19 cellular contexts compared by ENCODE assay signal in the genomic region with DNA sequence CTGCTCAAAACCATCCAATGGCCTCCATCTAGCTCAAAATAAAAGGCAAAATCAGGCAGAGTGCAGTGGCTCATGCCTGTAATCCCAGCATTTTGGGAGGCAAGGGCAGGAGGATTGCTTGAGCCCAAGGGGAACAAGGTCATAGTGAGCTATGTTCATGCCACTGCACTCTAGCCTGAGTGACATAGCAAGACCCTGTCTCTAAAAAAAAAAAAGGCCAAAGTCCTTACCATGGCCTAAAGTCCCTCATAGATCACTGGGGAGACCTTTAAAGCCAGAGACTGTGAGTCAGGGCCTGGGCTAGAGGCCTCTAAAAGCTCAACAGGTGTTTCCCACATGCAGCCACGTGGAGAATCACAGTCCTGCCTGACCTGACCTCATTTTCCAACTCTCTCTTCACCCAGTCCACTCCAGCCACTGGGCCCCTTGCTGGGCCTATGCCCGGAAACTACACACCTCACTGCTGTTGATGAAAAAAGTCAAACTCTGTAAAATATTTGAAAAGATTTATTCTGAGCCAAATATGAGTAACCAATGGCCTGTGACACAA. TPM values are rescaled to one million over a fixed set of nuclear protein-coding genes. Genes with fewer than 3 reads are reported as not detected.
DNase-seq lines count a peak whose midpoint lies in the region; ATAC-seq and TF ChIP-seq lines count a peak whose summit lies in the region.
"Had no signal": no experiment of that assay in that cellular context is flagged by ENCODE, and none has a peak within 500 bp of the region (broad histone marks: within the 10 kb centered on the region; RNA-seq: fewer than 3 reads in every experiment).

No MANE protein-coding gene starts in this region.

- POLR2A ChIA-PET in T-cell (lab: Charles Lee) = no interaction called here

- H3K36me3 ChIP-seq in trophoblast cell (ENCODE audit: control insufficient read depth in 1 of 2, insufficient read depth in 2 of 2, low read length in 2 of 2) = no peaks in the 10 kb centered on the region
- H3K36me3 ChIP-seq: HAP-1 had no signal

- peaks cover 7% of the 10 kb centered on the region for H3K79me1 ChIP-seq in trophoblast cell (ENCODE audit: low read length)

- H3K27me3 ChIP-seq in trophoblast cell (ENCODE audit: insufficient read depth, low read length) = no peaks in the 10 kb centered on the region

- H3K79me2 ChIP-seq in trophoblast cell (ENCODE audit: control insufficient read depth, insufficient read depth, low read length, poor library complexity) = no peaks in the 10 kb centered on the region

- DNase-seq in stimulated activated naive CD8-positive, alpha-beta T cell treated with anti-CD3 and anti-CD28 coated beads, Interleukin-15, Interleukin-2, amounts not matched to agents 100 U/mL and 50 U/mL, for 24 hours = no peak
- no peak for DNase-seq in stimulated activated naive CD8-positive, alpha-beta T cell treated with anti-CD3 and anti-CD28 coated beads, Interleukin-15, amount 100 ng/mL, for 72 hours
- peak; percentile 10 for DNase-seq in choroid plexus epithelial cell (ENCODE audit: low read depth)
- peak; percentile 53 to 61 for DNase-seq in trophoblast cell
- DNase-seq in T-cell = no peak
- DNase-seq in iPS-NIHi7 (ENCODE audit: extremely low spot score) = no peak
- DNase-seq: Caco-2; CD4-positive, alpha-beta T cell; GM23248; KG1; MV-4-11; NCI-H1417 treated with DMSO at 0.1 percent for 48 hours; NCI-H187 treated with DMSO at 0.1 percent for 48 hours; NCI-H226; NCI-H524; NCI-H82; SHP77 treated with DMSO at 0.1 percent for 48 hours had no signal

- H3K23ac ChIP-seq in trophoblast cell (ENCODE audit: low read length) = no peak overlapping the region

- no peak overlapping the region for H3K18ac ChIP-seq in trophoblast cell (ENCODE audit: low read length)

- H2AFZ ChIP-seq in trophoblast cell (ENCODE audit: insufficient read depth, low read length, poor library complexity) = no peak overlapping the region
- H2AFZ ChIP-seq: GM23248 had no signal

- peaks cover 11 to 15% of the 10 kb centered on the region in 2 experiments for H3K4me1 ChIP-seq in trophoblast cell (ENCODE audit: control insufficient read depth in 1 of 2, insufficient read depth in 2 of 2, low read length in 2 of 2)
- H3K4me1 ChIP-seq: Caco-2, HAP-1 had no signal

- H3K9ac ChIP-seq in trophoblast cell (ENCODE audit: low read length) = no peak overlapping the region
- H3K9ac ChIP-seq: GM23248 had no signal

- WGBS in trophoblast cell (ENCODE audit: extremely low coverage, insufficient coverage, insufficient read length) = no CpG with 5 or more reads among the region's 2 CpGs

- H3K9me3 ChIP-seq in trophoblast cell (ENCODE audit: insufficient read depth, low read depth, low read length) = no peaks in the 10 kb centered on the region
- H3K9me3 ChIP-seq: Caco-2, HAP-1 had no signal

- peak overlapping the region; percentile 58 for H4K8ac ChIP-seq in trophoblast cell (ENCODE audit: low read depth, low read length)

- no peaks in the 10 kb centered on the region for H3K9me3 Mint-ChIP-seq in stimulated activated naive CD8-positive, alpha-beta T cell treated with anti-CD3 and anti-CD28 coated beads, Interleukin-15, amount 100 ng/mL, for 72 hours
- H3K9me3 Mint-ChIP-seq in T-cell = no peaks in the 10 kb centered on the region
- H3K9me3 Mint-ChIP-seq: CD4-positive, alpha-beta T cell had no signal

- peak overlapping the region; percentile 51 for H2BK5ac ChIP-seq in trophoblast cell (ENCODE audit: low read depth, low read length, poor library complexity)

- CTCF ChIA-PET in T-cell (lab: Charles Lee) = interaction anchor here (0.6 to 0.9 kb wide), 3 partner anchors 12 to 196 kb away, joined by 3 to 5 read pairs (median 3); a partner anchor contains a TSS

- peak overlapping the region; percentile 73 for H2BK120ac ChIP-seq in trophoblast cell (ENCODE audit: insufficient read depth, low read length, poor library complexity)

- no peak overlapping the region for H3K27ac Mint-ChIP-seq in stimulated activated naive CD8-positive, alpha-beta T cell treated with anti-CD3 and anti-CD28 coated beads, Interleukin-15, amount 100 ng/mL, for 72 hours
- no peak overlapping the region for H3K27ac Mint-ChIP-seq in T-cell
- H3K27ac Mint-ChIP-seq: CD4-positive, alpha-beta T cell had no signal

- no peak overlapping the region for H3K4me2 ChIP-seq in trophoblast cell (ENCODE audit: low read length)

- no peak overlapping the region for H3K4me3 Mint-ChIP-seq in stimulated activated naive CD8-positive, alpha-beta T cell treated with anti-CD3 and anti-CD28 coated beads, Interleukin-15, amount 100 ng/mL, for 72 hours
- H3K4me3 Mint-ChIP-seq in T-cell = no peak overlapping the region
- H3K4me3 Mint-ChIP-seq: CD4-positive, alpha-beta T cell had no signal

- peak overlapping the region; percentile 64 for H2AK5ac ChIP-seq in trophoblast cell (ENCODE audit: low read length)

- no peak overlapping the region for H3K4ac ChIP-seq in trophoblast cell (ENCODE audit: low read depth, low read length)

- H3K27me3 Mint-ChIP-seq in stimulated activated naive CD8-positive, alpha-beta T cell treated with anti-CD3 and anti-CD28 coated beads, Interleukin-15, amount 100 ng/mL, for 72 hours = no peaks in the 10 kb centered on the region
- no peaks in the 10 kb centered on the region for H3K27me3 Mint-ChIP-seq in T-cell
- H3K27me3 Mint-ChIP-seq: CD4-positive, alpha-beta T cell had no signal

- TF ChIP-seq CTCF in choroid plexus epithelial cell (conservative IDR thresholded peaks at IDR 0.05; ENCODE audit: low read depth, low read length) = no peak

- H4K12ac ChIP-seq in trophoblast cell (ENCODE audit: low read depth, low read length) = no peak overlapping the region

- H3K36me3 Mint-ChIP-seq in T-cell = no peaks in the 10 kb centered on the region

- no peak overlapping the region for H2BK12ac ChIP-seq in trophoblast cell (ENCODE audit: low read length)

- peak; percentile 76 for ATAC-seq in stimulated activated naive CD8-positive, alpha-beta T cell treated with anti-CD3 and anti-CD28 coated beads, Interleukin-15, Interleukin-2, amounts not matched to agents 100 U/mL and 50 U/mL, for 24 hours
- ATAC-seq in stimulated activated naive CD8-positive, alpha-beta T cell treated with anti-CD3 and anti-CD28 coated beads, Interleukin-15, amount 100 ng/mL, for 72 hours = no peak
- no peak for ATAC-seq in T-cell (replicated peaks in 1 of 4)
- ATAC-seq in GM18511 (IDR thresholded peaks at IDR 0.05; ENCODE audit: unreplicated experiment) = no peak

- peak overlapping the region; percentile 78 for H3K27ac ChIP-seq in trophoblast cell (ENCODE audit: low read depth, low read length)
- H3K27ac ChIP-seq: GM23248 had no signal

- peak overlapping the region; percentile 64 for H4K91ac ChIP-seq in trophoblast cell (ENCODE audit: low read depth, low read length)

- peaks cover 30% of the 10 kb centered on the region for H3K4me1 Mint-ChIP-seq in stimulated activated naive CD8-positive, alpha-beta T cell treated with anti-CD3 and anti-CD28 coated beads, Interleukin-15, amount 100 ng/mL, for 72 hours
- H3K4me1 Mint-ChIP-seq in T-cell = peaks cover 0 to 8% (median 6%) of the 10 kb centered on the region in 3 donors

- peak overlapping the region; percentile 22 for H3K14ac ChIP-seq in trophoblast cell (ENCODE audit: low read length)

- no peak overlapping the region for H3K4me3 ChIP-seq in choroid plexus epithelial cell (ENCODE audit: low read depth, low read length)
- no peak overlapping the region for H3K4me3 ChIP-seq in trophoblast cell (ENCODE audit: low read depth, low read length)
- H3K4me3 ChIP-seq: GM23248, HAP-1 had no signal

RNA-seq across cellular contexts. Expression of a gene that starts 28.2 kb away (rescaled TPM):
- 59.5 and 60.1 TPM in 2 replicates for polyA plus RNA-seq in trophoblast cell (2013)
- 100 to 1,000 TPM; 128 to 160 (median 146) TPM for total RNA-seq in T-cell

Comparison
In these comparisons a context has a peak if more than half of its experiments do, and no peak if none do; other contexts are left out.
1. DNase-seq: peak in choroid plexus epithelial cell (single experiment) and trophoblast cell (2 of 2); none in stimulated activated naive CD8-positive, alpha-beta T cell treated with anti-CD3 and anti-CD28 coated beads, Interleukin-15, Interleukin-2, amounts not matched to agents 100 U/mL and 50 U/mL, for 24 hours (single experiment), stimulated activated naive CD8-positive, alpha-beta T cell treated with anti-CD3 and anti-CD28 coated beads, Interleukin-15, amount 100 ng/mL, for 72 hours (0 of 2), T-cell (0 of 34) and iPS-NIHi7 (single experiment).